ENCODE assay signal across 21 cellular contexts in the genomic region with DNA sequence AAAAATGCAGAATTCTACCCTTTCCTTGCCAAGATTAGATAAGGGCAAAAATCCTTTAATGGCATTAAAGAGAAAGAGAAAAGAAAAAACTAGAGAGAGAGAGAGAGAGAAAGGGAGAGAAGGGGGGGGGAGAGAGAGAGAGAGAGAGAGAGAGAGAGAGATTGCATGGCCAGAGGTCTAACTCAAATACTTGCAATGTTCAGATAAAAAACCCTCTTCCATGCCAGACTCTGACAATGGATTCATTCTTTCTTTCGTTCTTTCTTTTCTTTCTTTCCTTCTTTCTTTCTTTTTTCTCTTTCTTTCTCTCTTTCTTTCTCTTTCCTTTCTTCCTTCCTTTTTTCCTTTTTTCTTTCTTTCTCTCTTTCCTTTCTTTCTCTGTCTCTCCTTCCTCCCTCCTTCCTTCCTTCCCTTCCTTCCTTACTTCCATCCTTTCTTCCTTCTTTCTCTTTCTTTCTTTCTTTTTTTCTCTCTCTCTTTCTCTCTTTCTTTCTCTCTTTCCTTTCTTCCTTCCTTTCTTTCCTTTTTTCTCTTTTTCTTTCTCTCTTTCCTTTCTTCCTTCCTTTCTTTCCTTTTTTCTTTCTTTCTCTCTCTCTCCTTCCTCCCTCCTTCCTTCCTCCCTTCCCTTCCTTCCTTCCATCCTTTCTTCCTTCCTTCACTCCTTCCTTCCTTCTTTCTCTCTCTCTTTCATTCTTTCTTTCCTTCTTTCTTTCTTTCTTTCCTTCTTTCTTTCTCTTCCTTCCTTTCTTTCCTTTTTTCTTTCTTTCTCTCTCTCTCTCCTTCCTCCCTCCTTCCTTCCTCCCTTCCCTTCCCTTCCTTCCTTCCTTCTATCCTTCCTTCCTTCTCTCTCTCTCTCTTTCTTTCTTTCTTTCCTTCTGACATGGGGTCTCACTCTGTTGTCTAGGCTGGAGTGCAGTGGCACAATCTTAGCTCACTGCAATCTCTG.
DNase-seq lines count a peak whose midpoint lies in the region; ATAC-seq, FAIRE-seq and TF ChIP-seq lines count a peak whose summit lies in the region.
"Had no signal": no experiment of that assay in that cellular context is flagged by ENCODE, and none has a peak within 500 bp of the region (broad histone marks: within the 10 kb centered on the region; RNA-seq: fewer than 3 reads in every experiment).

No MANE protein-coding gene starts in this region.

- FAIRE-seq in K562 (lab: Jason Lieb, UNC): no peak
- FAIRE-seq: GM18507 had no signal

- H3K27me3 ChIP-seq in K562 (ENCODE audit: control insufficient read depth in 2 of 2, insufficient read depth in 2 of 2, low read length in 2 of 2): peaks cover 8 to 35% of the 10 kb centered on the region in 2 experiments
- H3K27me3 ChIP-seq: BE2C, SJSA1 had no signal

- BruUV-seq in K562 (replicated peaks; lab: Mats Ljungman, UMichigan): no TSS peak

- H3K4me2 ChIP-seq in K562 (ENCODE audit: insufficient read depth, low read length): no peak overlapping the region
- H3K4me2 ChIP-seq: KMS-11 had no signal

- no peak overlapping the region for H3K4me3 Mint-ChIP-seq in activated naive CD8-positive, alpha-beta T cell treated with anti-CD3 and anti-CD28 coated beads, Interleukin-2, amount 10 ng/mL, durations not matched to agents 7 days and 5 days
- no peak overlapping the region for H3K4me3 Mint-ChIP-seq in activated naive CD8-positive, alpha-beta T cell treated with anti-CD3 and anti-CD28 coated beads, Interleukin-2, amount 50 U/mL, for 24 hours
- no peak overlapping the region for H3K4me3 Mint-ChIP-seq in stimulated activated memory B cell treated with anti-CD40 and anti-IgM and Interleukin-4, amounts not matched to agents 10 μg/mL and 1 μg/mL and 100 μg/mL, for 72 hours
- H3K4me3 Mint-ChIP-seq: CD14-positive monocyte had no signal

- TF ChIP-seq RAD21 in K562 (CRISPR knock-in tag; conservative IDR thresholded peaks at IDR 0.05 in 1 of 2, IDR thresholded peaks at IDR 0.05 in 1 of 2): no peak

- POLR2A ChIA-PET in activated naive CD8-positive, alpha-beta T cell treated with anti-CD3 and anti-CD28 coated beads, Interleukin-2, amount 10 ng/mL, durations not matched to agents 7 days and 5 days (lab: Charles Lee): no interaction called here
- POLR2A ChIA-PET in HEK293 (lab: Yijun Ruan, JAX): no interaction called here
- POLR2A ChIA-PET in K562 (lab: Yijun Ruan, JAX): interaction anchor here (0.8 kb wide), 1 partner anchor 10 kb away, joined by 4 read pairs; no protein-coding TSS in a partner anchor

- H3K9me3 ChIP-seq in HEK293 (ENCODE audit: control insufficient read depth, insufficient read depth, low read depth, low read length) (no peaks in the 10 kb centered on the region), K562 (replicated peaks; ENCODE audit: control insufficient read depth, insufficient read depth, low read depth, low read length) (no peaks in the 10 kb centered on the region)
- H3K9me3 ChIP-seq: BE2C, SJSA1 had no signal

- H3K27ac ChIP-seq in HEK293 (ENCODE audit: extremely low read depth, low read depth, low read length): no peak overlapping the region
- no peak overlapping the region for H3K27ac ChIP-seq in K562 (ENCODE audit: extremely low read depth, low read depth, low read length)
- H3K27ac ChIP-seq: GM23248, KMS-11, SJSA1 had no signal

- no peak overlapping the region for H2AFZ ChIP-seq in K562 (ENCODE audit: low read depth, low read length)
- H2AFZ ChIP-seq: GM23248 had no signal

- peak overlapping the region; percentile 61 for H3K27ac Mint-ChIP-seq in activated naive CD8-positive, alpha-beta T cell treated with anti-CD3 and anti-CD28 coated beads, Interleukin-2, amount 10 ng/mL, durations not matched to agents 7 days and 5 days
- no peak overlapping the region for H3K27ac Mint-ChIP-seq in activated naive CD8-positive, alpha-beta T cell treated with anti-CD3 and anti-CD28 coated beads, Interleukin-2, amount 50 U/mL, for 24 hours
- H3K27ac Mint-ChIP-seq in stimulated activated memory B cell treated with anti-CD40 and anti-IgM and Interleukin-4, amounts not matched to agents 10 μg/mL and 1 μg/mL and 100 μg/mL, for 72 hours: peak overlapping the region; percentile 64

- H3K36me3 ChIP-seq in HEK293 (ENCODE audit: control insufficient read depth in 2 of 2, insufficient read depth in 1 of 2, low read length in 2 of 2): no peaks in the 10 kb centered on the region
- no peaks in the 10 kb centered on the region for H3K36me3 ChIP-seq in K562 (ENCODE audit: control insufficient read depth, insufficient read depth, low read length)
- H3K36me3 ChIP-seq: BE2C, SJSA1 had no signal

- H3K4me1 Mint-ChIP-seq in activated naive CD8-positive, alpha-beta T cell treated with anti-CD3 and anti-CD28 coated beads, Interleukin-2, amount 10 ng/mL, durations not matched to agents 7 days and 5 days: peaks cover 43% of the 10 kb centered on the region
- H3K4me1 Mint-ChIP-seq in activated naive CD8-positive, alpha-beta T cell treated with anti-CD3 and anti-CD28 coated beads, Interleukin-2, amount 50 U/mL, for 24 hours: peaks cover 49% of the 10 kb centered on the region
- peaks cover 26% of the 10 kb centered on the region for H3K4me1 Mint-ChIP-seq in stimulated activated memory B cell treated with anti-CD40 and anti-IgM and Interleukin-4, amounts not matched to agents 10 μg/mL and 1 μg/mL and 100 μg/mL, for 72 hours

- TF ChIP-seq CTCF in HEK293 (tag by site-specific recombination; IDR thresholded peaks at IDR 0.05): no peak
- TF ChIP-seq CTCF in K562 (IDR thresholded peaks at IDR 0.05 in 2 of 3, conservative IDR thresholded peaks at IDR 0.05 in 1 of 3; ENCODE audit: insufficient read depth in 2 of 3, low read depth in 1 of 3, low read length in 3 of 3): no peak

- no peaks in the 10 kb centered on the region for H3K9me1 ChIP-seq in K562 (ENCODE audit: control insufficient read depth, insufficient read depth, low read length)

- WGBS in K562 (ENCODE audit: insufficient coverage, low coverage, missing lambda C conversion rate): 0% methylated on average over 1 of the region's 1 CpG

- no peak for TF ChIP-seq EP300 in K562 (IDR thresholded peaks at IDR 0.05; ENCODE audit: low read length)

- no peak for TF ChIP-seq POLR2A in K562 (conservative IDR thresholded peaks at IDR 0.05)

- H3K4me3 ChIP-seq in HEK293 (ENCODE audit: low read depth, low read length) (no peak overlapping the region), K562 (no peak overlapping the region)
- H3K4me3 ChIP-seq: GM23248, SJSA1 had no signal

- peaks cover 9% of the 10 kb centered on the region for H3K27me3 Mint-ChIP-seq in activated naive CD8-positive, alpha-beta T cell treated with anti-CD3 and anti-CD28 coated beads, Interleukin-2, amount 10 ng/mL, durations not matched to agents 7 days and 5 days
- peaks cover 12% of the 10 kb centered on the region for H3K27me3 Mint-ChIP-seq in activated naive CD8-positive, alpha-beta T cell treated with anti-CD3 and anti-CD28 coated beads, Interleukin-2, amount 50 U/mL, for 24 hours
- peaks cover 49% of the 10 kb centered on the region for H3K27me3 Mint-ChIP-seq in stimulated activated memory B cell treated with anti-CD40 and anti-IgM and Interleukin-4, amounts not matched to agents 10 μg/mL and 1 μg/mL and 100 μg/mL, for 72 hours

- no peaks in the 10 kb centered on the region for H4K20me1 ChIP-seq in K562 (replicated peaks; ENCODE audit: control insufficient read depth, insufficient read depth, low read length)

- no peak for ATAC-seq in activated naive CD8-positive, alpha-beta T cell treated with anti-CD3 and anti-CD28 coated beads, Interleukin-2, amount 10 ng/mL, durations not matched to agents 7 days and 5 days (ENCODE audit: low read depth)
- no peak for ATAC-seq in activated naive CD8-positive, alpha-beta T cell treated with anti-CD3 and anti-CD28 coated beads, Interleukin-2, amount 50 U/mL, for 24 hours
- ATAC-seq in K562 (no peak), HG03442 (IDR thresholded peaks at IDR 0.05; ENCODE audit: unreplicated experiment) (no peak)
- ATAC-seq in stimulated activated memory B cell treated with anti-CD40 and anti-IgM and Interleukin-4, amounts not matched to agents 10 μg/mL and 1 μg/mL and 100 μg/mL, for 72 hours: no peak

- intact Hi-C loops in K562 (cut with micrococcal nuclease): loop anchor here (5.0 kb wide), 1 partner anchor 317 kb away; the partner anchor contains the start of gene RBM17

- no peaks in the 10 kb centered on the region for H3K4me1 ChIP-seq in HEK293 (ENCODE audit: control insufficient read depth, insufficient read depth, low read length)
- H3K4me1 ChIP-seq in K562 (replicated peaks in 1 of 2; ENCODE audit: control insufficient read depth in 2 of 2, insufficient read depth in 2 of 2, low read length in 2 of 2): peaks cover 0 to 3% of the 10 kb centered on the region in 2 experiments; a peak in 3 of 5 replicates
- H3K4me1 ChIP-seq: BE2C had no signal

- peaks cover 10% of the 10 kb centered on the region for H3K36me3 Mint-ChIP-seq in activated naive CD8-positive, alpha-beta T cell treated with anti-CD3 and anti-CD28 coated beads, Interleukin-2, amount 10 ng/mL, durations not matched to agents 7 days and 5 days
- peaks cover 2% of the 10 kb centered on the region for H3K36me3 Mint-ChIP-seq in activated naive CD8-positive, alpha-beta T cell treated with anti-CD3 and anti-CD28 coated beads, Interleukin-2, amount 50 U/mL, for 24 hours (ENCODE audit: low read depth)
- no peaks in the 10 kb centered on the region for H3K36me3 Mint-ChIP-seq in stimulated activated memory B cell treated with anti-CD40 and anti-IgM and Interleukin-4, amounts not matched to agents 10 μg/mL and 1 μg/mL and 100 μg/mL, for 72 hours

- no peaks in the 10 kb centered on the region for H3K9me3 Mint-ChIP-seq in activated naive CD8-positive, alpha-beta T cell treated with anti-CD3 and anti-CD28 coated beads, Interleukin-2, amount 10 ng/mL, durations not matched to agents 7 days and 5 days
- H3K9me3 Mint-ChIP-seq in activated naive CD8-positive, alpha-beta T cell treated with anti-CD3 and anti-CD28 coated beads, Interleukin-2, amount 50 U/mL, for 24 hours: no peaks in the 10 kb centered on the region
- H3K9me3 Mint-ChIP-seq in stimulated activated memory B cell treated with anti-CD40 and anti-IgM and Interleukin-4, amounts not matched to agents 10 μg/mL and 1 μg/mL and 100 μg/mL, for 72 hours: no peaks in the 10 kb centered on the region

- no peak overlapping the region for H3K9ac ChIP-seq in K562 (ENCODE audit: insufficient read depth in 1 of 2, low read depth in 2 of 2, low read length in 2 of 2)
- H3K9ac ChIP-seq: GM23248, KMS-11 had no signal

- in situ Hi-C loops in K562 (cut with MboI): no loop called here

- no peak for DNase-seq in activated naive CD8-positive, alpha-beta T cell treated with anti-CD3 and anti-CD28 coated beads, Interleukin-2, amount 10 ng/mL, durations not matched to agents 7 days and 5 days
- DNase-seq in activated naive CD8-positive, alpha-beta T cell treated with anti-CD3 and anti-CD28 coated beads, Interleukin-2, amount 50 U/mL, for 24 hours: no peak
- no peak for DNase-seq in K562 (ENCODE audit: extremely low read depth in 1 of 4, low spot score in 3 of 4)
- no peak for DNase-seq in central memory CD4-positive, alpha-beta T cell
- DNase-seq: BE2C, GM23248, H7, IMR-90, MM.1S, NCI-H1694, NCI-H2029 treated with DMSO at 0.1 percent for 48 hours, NCI-H526 treated with DMSO at 0.1 percent for 48 hours, Right ventricle myocardium superior, RPMI8226 had no signal

- CTCF ChIA-PET in HEK293 (lab: Yijun Ruan, JAX) (interaction anchor here (0.8 to 5.5 kb wide), 4 partner anchors 178 to 318 kb away, joined by 3 to 84 read pairs (median 8); partner anchors contain the start of gene PFKFB3), K562 (lab: Yijun Ruan, JAX; ENCODE audit: low intra/inter-chr PET ratio) (no interaction called here)

- H3K79me2 ChIP-seq in K562 (ENCODE audit: control insufficient read depth, insufficient read depth, low read length): no peaks in the 10 kb centered on the region
